In the genomic region with DNA sequence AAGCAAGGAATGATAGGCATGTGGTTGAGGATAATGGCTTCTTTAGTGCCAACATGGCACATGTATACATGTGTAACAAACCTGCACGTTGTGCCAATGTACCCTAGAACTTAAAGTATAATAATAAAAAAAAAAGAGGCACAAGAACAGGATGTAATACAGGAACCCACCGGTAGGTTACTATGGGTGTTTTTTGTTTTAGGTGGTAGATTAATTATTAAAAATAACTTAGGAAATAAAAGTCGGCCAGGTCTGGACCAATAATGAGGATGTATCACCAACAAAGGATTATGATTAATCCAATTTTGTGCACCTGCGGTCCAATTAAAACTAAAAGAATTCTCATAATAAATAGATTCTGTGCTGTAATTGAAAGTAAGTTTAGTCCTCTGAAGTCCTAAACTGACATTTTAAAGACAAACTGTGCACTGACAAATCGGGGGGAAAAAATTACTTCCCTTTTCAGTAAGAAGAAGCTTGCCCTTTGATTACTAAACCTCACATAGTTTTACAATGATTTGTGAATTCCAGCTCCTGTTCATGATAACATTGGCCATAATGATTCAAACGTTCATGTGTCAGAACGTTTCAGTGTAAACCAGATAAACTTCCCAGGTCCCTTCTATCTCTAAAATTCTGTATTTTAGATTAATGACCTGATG, we compare ENCODE assay signal across 10 cellular contexts.
A peak's percentile ranks its signal among the peaks of the same experiment; 100 is the strongest.
DNase-seq lines count a peak whose midpoint lies in the region; ATAC-seq, FAIRE-seq and TF ChIP-seq lines count a peak whose summit lies in the region.
"Had no signal": no experiment of that assay in that cellular context is flagged by ENCODE, and none has a peak within 500 bp of the region (broad histone marks: within the 10 kb centered on the region; RNA-seq: fewer than 3 reads in every experiment).

No MANE protein-coding gene starts in this region.

- FAIRE-seq in HepG2 (lab: Jason Lieb, UNC): no peak

- intact Hi-C loops in HepG2 (cut with micrococcal nuclease; ENCODE audit: unreplicated experiment) (no loop called here), posterior vena cava (cut with DNase I) (no loop called here)

- TF ChIP-seq RAD21 in liver (IDR thresholded peaks at IDR 0.05): no peak
- no peak for TF ChIP-seq RAD21 in HepG2 (CRISPR knock-in tag; IDR thresholded peaks at IDR 0.05)

- POLR2A ChIA-PET in HepG2 (lab: Yijun Ruan, JAX): no interaction called here

- peak overlapping the region in 1 of 2 donors; percentile 25 for H3K27ac ChIP-seq in liver (ENCODE audit: low read depth in 1 of 2, low read length in 2 of 2)
- no peak overlapping the region for H3K27ac ChIP-seq in HepG2 (ENCODE audit: extremely low read length, insufficient read depth, low read length)
- H3K27ac ChIP-seq: epithelial cell of prostate had no signal

- no peak for DNase-seq in HepG2 (ENCODE audit: low spot score)
- DNase-seq in SIG-M5 (lab: John Stamatoyannopoulos, UW): peak; percentile 23
- peak; percentile 7 for DNase-seq in fibroblast of pulmonary artery (ENCODE audit: low read depth)
- no peak for DNase-seq in posterior vena cava (ENCODE audit: low spot score)
- DNase-seq in ureter (ENCODE audit: low spot score): no peak
- DNase-seq: right lobe of liver had no signal

- no peak for TF ChIP-seq EP300 in HepG2 (IDR thresholded peaks at IDR 0.05; ENCODE audit: low read depth in 2 of 2, low read length in 2 of 2)
- TF ChIP-seq EP300 in HepG2 (CRISPR knock-in tag; IDR thresholded peaks at IDR 0.05; ENCODE audit: borderline replicate concordance): no peak

- 56% methylated on average over 7 of the region's 7 CpGs for WGBS in liver
- WGBS in HepG2 (ENCODE audit: low lambda C conversion rate): 11% methylated on average over 7 of the region's 7 CpGs

- no peak for ATAC-seq in HepG2
- no peak for ATAC-seq in HG03342 (IDR thresholded peaks at IDR 0.05; ENCODE audit: unreplicated experiment)
- ATAC-seq in GM21515 (IDR thresholded peaks at IDR 0.05; ENCODE audit: unreplicated experiment): no peak

- no peaks in the 10 kb centered on the region for H3K36me3 ChIP-seq in liver (ENCODE audit: control insufficient read depth in 4 of 4, insufficient read depth in 3 of 4, low read depth in 1 of 4, low read length in 3 of 4)
- H3K36me3 ChIP-seq in HepG2 (replicated peaks in 1 of 2; ENCODE audit: control insufficient read depth in 1 of 2, insufficient read depth in 2 of 2, low read length in 2 of 2): no peaks in the 10 kb centered on the region
- H3K36me3 ChIP-seq: right lobe of liver had no signal

- TF ChIP-seq CTCF in liver (IDR thresholded peaks at IDR 0.05; ENCODE audit: low read depth, low read length, missing input control) (peak; percentile 2), HepG2 (CRISPR knock-in tag; IDR thresholded peaks at IDR 0.05) (no peak), fibroblast of pulmonary artery (IDR thresholded peaks at IDR 0.05; ENCODE audit: low read length, missing control alignments) (no peak)

- no peak overlapping the region for H2AFZ ChIP-seq in HepG2 (ENCODE audit: low read length)

- no peaks in the 10 kb centered on the region for H4K20me1 ChIP-seq in HepG2 (ENCODE audit: insufficient read depth, low read length)

- no peak overlapping the region for H3K4me2 ChIP-seq in HepG2 (ENCODE audit: low read depth, low read length)

- H3K4me1 ChIP-seq in liver (ENCODE audit: control insufficient read depth in 4 of 4, insufficient read depth in 4 of 4, low read length in 3 of 4) (peaks cover 0 to 4% (median under 1%) of the 10 kb centered on the region in 4 donors), HepG2 (ENCODE audit: insufficient read depth, low read length) (no peaks in the 10 kb centered on the region)
- H3K4me1 ChIP-seq: right lobe of liver had no signal

- BruUV-seq in HepG2 (replicated peaks; lab: Mats Ljungman, UMichigan): no TSS peak

- CTCF ChIA-PET in HepG2 (lab: Yijun Ruan, JAX; ENCODE audit: low intra/inter-chr PET ratio, low total read pairs): no interaction called here

- H3K4me3 ChIP-seq in liver (ENCODE audit: low read depth in 1 of 3, low read length in 3 of 3): no peak overlapping the region
- no peak overlapping the region for H3K4me3 ChIP-seq in HepG2 (replicated peaks in 1 of 3; ENCODE audit: insufficient read depth in 1 of 3, low read depth in 2 of 3, low read length in 3 of 3)
- no peak overlapping the region for H3K4me3 ChIP-seq in fibroblast of pulmonary artery (replicated peaks; ENCODE audit: low read depth, low read length)
- H3K4me3 ChIP-seq: right lobe of liver had no signal

- no peaks in the 10 kb centered on the region for H3K9me3 ChIP-seq in liver (ENCODE audit: control insufficient read depth in 4 of 4, low read length in 3 of 4)
- H3K9me3 ChIP-seq in HepG2 (ENCODE audit: low read length): no peaks in the 10 kb centered on the region
- H3K9me3 ChIP-seq: right lobe of liver had no signal

- in situ Hi-C loops in HepG2 (cut with HindIII; ENCODE audit: extremely low pct_ligation_motif_present, low pct_unique_long_range_greater_than_20kb): no loop called here

- H3K79me2 ChIP-seq in HepG2 (ENCODE audit: insufficient read depth, low read length): no peaks in the 10 kb centered on the region

- H3K27me3 ChIP-seq in liver (ENCODE audit: control insufficient read depth in 4 of 4, insufficient read depth in 4 of 4, low read length in 3 of 4) (no peaks in the 10 kb centered on the region), HepG2 (ENCODE audit: control insufficient read depth in 1 of 2, insufficient read depth in 2 of 2, low read length in 2 of 2) (peaks cover 0 to 8% of the 10 kb centered on the region in 2 experiments; a peak in 2 of 5 replicates)
- H3K27me3 ChIP-seq: right lobe of liver had no signal

- TF ChIP-seq POLR2A in HepG2 (IDR thresholded peaks at IDR 0.05; ENCODE audit: insufficient read depth in 1 of 2, low read depth in 2 of 2, low read length in 2 of 2): no peak

- H3K9ac ChIP-seq in liver (ENCODE audit: low read depth in 1 of 2, low read length in 2 of 2) (no peak overlapping the region), HepG2 (ENCODE audit: insufficient read depth, low read depth, low read length) (no peak overlapping the region)

TF ChIP-seq in liver, 16 proteins besides CTCF, POLR2A, EP300 and RAD21:
- TF ChIP-seq ZBTB33 (IDR thresholded peaks at IDR 0.05): no peak

TF ChIP-seq in HepG2, 621 proteins besides CTCF, POLR2A, EP300 and RAD21:
- no peak for TF ChIP-seq FOSL1 (CRISPR knock-in tag; IDR thresholded peaks at IDR 0.05; ENCODE audit: borderline replicate concordance)

Comparison
In these comparisons a context has a peak if more than half of its experiments do, and no peak if none do; other contexts are left out.
1. DNase-seq: peak in SIG-M5 (single experiment) and fibroblast of pulmonary artery (single experiment); none in HepG2 (single experiment), posterior vena cava (single experiment) and ureter (single experiment).